35 cellular contexts compared by ENCODE assay signal in genomic region chr4:134958862-134959261, GRCh38.
"Had no signal": no experiment of that assay in that cellular context is flagged by ENCODE, and none has a peak within 500 bp of the region (broad histone marks: within the 10 kb centered on the region; RNA-seq: fewer than 3 reads in every experiment).

No MANE protein-coding gene starts in this region.

- H3K27me3 ChIP-seq: MG63 had no signal

- DNase-seq: Karpas-422, Kasumi-1, MG63, MM.1S, MV-4-11, NCI-H1048, NCI-H1092, NCI-H1092 treated with DMSO at 0.1 percent for 48 hours, NCI-H1105, NCI-H1105 treated with DMSO at 0.1 percent for 48 hours, NCI-H1417, NCI-H1417 treated with DMSO at 0.1 percent for 48 hours, NCI-H1436, NCI-H1436 treated with DMSO at 0.1 percent for 48 hours, NCI-H146, NCI-H1694, NCI-H1694 treated with DMSO at 0.1 percent for 48 hours, NCI-H187, NCI-H187 treated with DMSO at 0.1 percent for 48 hours, NCI-H1930, NCI-H2029, NCI-H2029 treated with DMSO at 0.1 percent for 48 hours, NCI-H2081, NCI-H2081 treated with DMSO at 0.1 percent for 48 hours, NCI-H2107, NCI-H2171, NCI-H2171 treated with DMSO at 0.1 percent for 48 hours, NCI-H2227 treated with DMSO at 0.1 percent for 48 hours, NCI-H226, NCI-H345, NCI-H446, NCI-H446 treated with DMSO at 0.1 percent for 48 hours, NCI-H510A, NCI-H510A treated with DMSO at 0.1 percent for 48 hours had no signal

- H3K36me3 ChIP-seq: MG63 had no signal

- H3K9me3 ChIP-seq: MG63 had no signal

- H3K4me3 ChIP-seq: MG63 had no signal

- H3K27ac ChIP-seq: KMS-11 had no signal

- H3K4me2 ChIP-seq: KMS-11 had no signal

- H3K9ac ChIP-seq: KMS-11 had no signal
